7 cellular contexts compared by ENCODE assay signal in the genomic region with DNA sequence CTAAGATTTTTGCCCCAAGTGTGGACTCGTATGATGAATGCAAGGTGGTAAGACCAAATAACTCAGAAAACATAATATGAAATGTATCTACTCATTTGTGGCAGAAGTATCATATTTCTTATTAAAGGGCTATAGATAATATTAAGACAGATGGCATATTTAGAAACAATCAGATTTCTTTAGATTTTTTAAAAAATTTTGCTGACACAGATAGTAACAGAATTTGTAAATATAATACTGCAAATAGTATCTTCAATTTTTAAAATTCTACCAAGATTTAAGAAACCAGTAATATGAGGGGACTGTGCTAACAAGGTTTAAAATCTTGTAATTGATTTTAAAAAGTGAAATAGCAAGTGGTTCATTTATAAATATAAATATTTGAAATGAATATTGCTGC.
"Had no signal": no experiment of that assay in that cellular context is flagged by ENCODE, and none has a peak within 500 bp of the region (broad histone marks: within the 10 kb centered on the region; RNA-seq: fewer than 3 reads in every experiment).

No MANE protein-coding gene starts in this region.

- FAIRE-seq: GM12878, GM12891, GM12892, GM18507, GM19239 had no signal

- ATAC-seq: GM12878 had no signal

- H3K4me3 ChIP-seq: GM12878 had no signal

- DNase-seq: GDM1, GF-D8 had no signal
